Comparison of ENCODE assay signal across 25 cellular contexts in genomic region chr13:73730014-73730413, GRCh38.
"Had no signal": no experiment of that assay in that cellular context is flagged by ENCODE, and none has a peak within 500 bp of the region (broad histone marks: within the 10 kb centered on the region; RNA-seq: fewer than 3 reads in every experiment).

No MANE protein-coding gene starts in this region.

- H3K36me3 ChIP-seq: brain microvascular endothelial cell, cardiac muscle cell, Peyer's patch, SJCRH30 had no signal

- H3K9ac ChIP-seq: KMS-11, SK-N-SH had no signal

- H3K4me3 ChIP-seq: cardiac muscle cell, Peyer's patch, SJCRH30 had no signal

- H3K9me3 ChIP-seq: Peyer's patch, SJCRH30, SK-N-SH had no signal

- H3K27ac ChIP-seq: brain microvascular endothelial cell, KMS-11, Peyer's patch, RWPE1, SJCRH30 had no signal

- H3K4me2 ChIP-seq: KMS-11, SK-N-SH had no signal

- H3K27ac Mint-ChIP-seq: activated CD8-positive, alpha-beta T cell treated with anti-CD3 and anti-CD28 coated beads, Interleukin-2, amount 10 ng/mL, durations not matched to agents 7 days and 5 days; activated naive CD4-positive, alpha-beta T cell treated with anti-CD3 and anti-CD28 coated beads for 36 hours; activated naive CD8-positive, alpha-beta T cell treated with anti-CD3 and anti-CD28 coated beads for 36 hours; activated T-helper 1 cell treated with anti-CD3 and anti-CD28 coated beads, Interleukin-12 subunit alpha, Interleukin-12 subunit beta, Interleukin-2, Interleukin-4 antibody, amounts not matched to agents 30 ng/mL and 10 ng/mL and 1 ng/mL, durations not matched to agents 14 hours and 24 hours and 36 hours had no signal

- H3K4me1 ChIP-seq: Peyer's patch had no signal

- ATAC-seq: activated CD8-positive, alpha-beta T cell treated with anti-CD3 and anti-CD28 coated beads, Interleukin-2, amount 10 ng/mL, durations not matched to agents 7 days and 5 days had no signal

- H3K9me3 Mint-ChIP-seq: activated naive CD4-positive, alpha-beta T cell treated with anti-CD3 and anti-CD28 coated beads for 36 hours; activated naive CD8-positive, alpha-beta T cell treated with anti-CD3 and anti-CD28 coated beads for 36 hours; activated T-helper 1 cell treated with anti-CD3 and anti-CD28 coated beads, Interleukin-12 subunit alpha, Interleukin-12 subunit beta, Interleukin-2, Interleukin-4 antibody, amounts not matched to agents 30 ng/mL and 10 ng/mL and 1 ng/mL, durations not matched to agents 14 hours and 24 hours and 36 hours had no signal

- H3K27me3 Mint-ChIP-seq: activated naive CD8-positive, alpha-beta T cell treated with anti-CD3 and anti-CD28 coated beads for 36 hours had no signal

- H3K4me3 Mint-ChIP-seq: activated CD8-positive, alpha-beta T cell treated with anti-CD3 and anti-CD28 coated beads, Interleukin-2, amount 10 ng/mL, durations not matched to agents 7 days and 5 days; activated naive CD4-positive, alpha-beta T cell treated with anti-CD3 and anti-CD28 coated beads for 36 hours; activated naive CD8-positive, alpha-beta T cell treated with anti-CD3 and anti-CD28 coated beads for 36 hours; activated T-helper 1 cell treated with anti-CD3 and anti-CD28 coated beads, Interleukin-12 subunit alpha, Interleukin-12 subunit beta, Interleukin-2, Interleukin-4 antibody, amounts not matched to agents 30 ng/mL and 10 ng/mL and 1 ng/mL, durations not matched to agents 14 hours and 24 hours and 36 hours had no signal

- H3K27me3 ChIP-seq: brain microvascular endothelial cell, cardiac muscle cell, Peyer's patch, SJCRH30 had no signal

- DNase-seq: activated CD4-positive, alpha-beta T cell treated with anti-CD3 and anti-CD28 coated beads for 48 hours; activated CD4-positive, alpha-beta T cell treated with anti-CD3 and anti-CD28 coated beads, Interleukin-2, amount 50 U/mL, for 4 hours; activated CD4-positive, CD25-positive, alpha-beta regulatory T cell treated with anti-CD3 and anti-CD28 coated beads, Interleukin-2, amount 50 U/mL, for 72 hours; activated CD8-positive, alpha-beta memory T cell treated with anti-CD3 and anti-CD28 coated beads, Interleukin-2, amount 50 U/mL, for 48 hours; activated CD8-positive, alpha-beta T cell treated with anti-CD3 and anti-CD28 coated beads, Interleukin-2, amount 10 ng/mL, durations not matched to agents 7 days and 5 days; activated effector memory CD4-positive, alpha-beta T cell treated with anti-CD3 and anti-CD28 coated beads, Interleukin-2, amount 50 U/mL, for 16 hours; activated naive CD4-positive, alpha-beta T cell treated with anti-CD3 and anti-CD28 coated beads for 36 hours; activated naive CD8-positive, alpha-beta T cell treated with anti-CD3 and anti-CD28 coated beads for 36 hours; activated T-cell treated with anti-CD3 and anti-CD28 coated beads, Interleukin-2, amount 50 U/mL, for 1 hour; brain microvascular endothelial cell; MV-4-11; NCI-H1105 treated with DMSO at 0.1 percent for 48 hours; NCI-H146; NCI-H187 treated with DMSO at 0.1 percent for 48 hours; NCI-H2081 treated with DMSO at 0.1 percent for 48 hours; NCI-H446; NCI-H524; Peyer's patch; Right ventricle myocardium superior; SJCRH30; SK-N-SH had no signal
